9 cellular contexts compared by ENCODE assay signal in genomic region chr6:127690092-127690491, GRCh38.
DNase-seq lines count a peak whose midpoint lies in the region; ATAC-seq and TF ChIP-seq lines count a peak whose summit lies in the region.
"Had no signal": no experiment of that assay in that cellular context is flagged by ENCODE, and none has a peak within 500 bp of the region (broad histone marks: within the 10 kb centered on the region; RNA-seq: fewer than 3 reads in every experiment).

No MANE protein-coding gene starts in this region.

- H3K27ac Mint-ChIP-seq in MCF 10A (ENCODE audit: low read depth, unreplicated experiment) = no peak overlapping the region
- no peak overlapping the region for H3K27ac Mint-ChIP-seq in activated CD4-positive, alpha-beta T cell treated with anti-CD3 and anti-CD28 coated beads, Interleukin-2, amount 10 ng/mL, durations not matched to agents 7 days and 5 days
- H3K27ac Mint-ChIP-seq: activated CD4-positive, alpha-beta T cell treated with anti-CD3 and anti-CD28 coated beads, Interleukin-2, amount 10 ng/mL, durations not matched to agents 24 days and 14 days had no signal

- H3K27me3 ChIP-seq in breast epithelium (no peaks in the 10 kb centered on the region), OCI-LY3 (ENCODE audit: low read depth, low read length) (no peaks in the 10 kb centered on the region)

- TF ChIP-seq POLR2A in breast epithelium (IDR thresholded peaks at IDR 0.05) = no peak

- no peak for ATAC-seq in GM18498 (IDR thresholded peaks at IDR 0.05; ENCODE audit: unreplicated experiment)
- ATAC-seq in GM18520 (IDR thresholded peaks at IDR 0.05; ENCODE audit: unreplicated experiment) = no peak

- no peaks in the 10 kb centered on the region for H4K20me1 ChIP-seq in OCI-LY3 (ENCODE audit: insufficient read depth, low read length)

- no peak overlapping the region for H3K27ac ChIP-seq in breast epithelium
- no peak overlapping the region for H3K27ac ChIP-seq in OCI-LY3 (ENCODE audit: low read length)

- no peaks in the 10 kb centered on the region for H3K4me1 ChIP-seq in breast epithelium
- H3K4me1 ChIP-seq in OCI-LY3 (ENCODE audit: low read length) = no peaks in the 10 kb centered on the region

- H3K79me2 ChIP-seq in OCI-LY3 (ENCODE audit: low read length) = no peaks in the 10 kb centered on the region

- no peaks in the 10 kb centered on the region for H3K9me3 ChIP-seq in breast epithelium
- no peaks in the 10 kb centered on the region for H3K9me3 ChIP-seq in OCI-LY3 (ENCODE audit: insufficient read depth, low read length)

- POLR2A ChIA-PET in MCF 10A (lab: Yijun Ruan, JAX) = interaction anchor here (1.2 to 1.5 kb wide), 2 partner anchors 29 to 77 kb away, joined by 4 to 5 read pairs; no protein-coding TSS in a partner anchor
- POLR2A ChIA-PET in activated CD4-positive, alpha-beta T cell treated with anti-CD3 and anti-CD28 coated beads, Interleukin-2, amount 10 ng/mL, durations not matched to agents 7 days and 5 days (lab: Charles Lee) = interaction anchor here (0.6 kb wide), 1 partner anchor 154 kb away, joined by 3 read pairs; no protein-coding TSS in a partner anchor

- peak; percentile 51 for TF ChIP-seq CTCF in MCF 10A (IDR thresholded peaks at IDR 0.05; ENCODE audit: unreplicated experiment)
- no peak for TF ChIP-seq CTCF in breast epithelium (IDR thresholded peaks at IDR 0.05)
- TF ChIP-seq CTCF in OCI-LY3 (IDR thresholded peaks at IDR 0.05; ENCODE audit: low read depth, low read length) = peak; percentile 54
- TF ChIP-seq CTCF in fibroblast of the aortic adventitia (IDR thresholded peaks at IDR 0.05; ENCODE audit: insufficient read depth, low read length) = peak; percentile 70

- no peaks in the 10 kb centered on the region for H3K36me3 Mint-ChIP-seq in MCF 10A (ENCODE audit: insufficient read depth, unreplicated experiment)
- peaks cover 53% of the 10 kb centered on the region for H3K36me3 Mint-ChIP-seq in activated CD4-positive, alpha-beta T cell treated with anti-CD3 and anti-CD28 coated beads, Interleukin-2, amount 10 ng/mL, durations not matched to agents 7 days and 5 days (ENCODE audit: low read depth)

- intact Hi-C loops in MCF 10A (cut with micrococcal nuclease) (loop anchor here (1.0 kb wide), 2 partner anchors 84 to 136 kb away; no protein-coding TSS in a partner anchor), breast epithelium (cut with DNase I; ENCODE audit: low total_unique reads) (no loop called here)

- H2AFZ ChIP-seq in OCI-LY3 (ENCODE audit: low read depth, low read length) = no peak overlapping the region

- no peaks in the 10 kb centered on the region for H3K9me3 Mint-ChIP-seq in MCF 10A (ENCODE audit: unreplicated experiment)
- H3K9me3 Mint-ChIP-seq in activated CD4-positive, alpha-beta T cell treated with anti-CD3 and anti-CD28 coated beads, Interleukin-2, amount 10 ng/mL, durations not matched to agents 7 days and 5 days = peaks cover 9% of the 10 kb centered on the region

- H3K4me3 ChIP-seq in breast epithelium = no peak overlapping the region
- no peak overlapping the region for H3K4me3 ChIP-seq in OCI-LY3 (ENCODE audit: low read length)
- no peak overlapping the region for H3K4me3 ChIP-seq in fibroblast of the aortic adventitia (ENCODE audit: low read depth, low read length)

- no peak overlapping the region for H3K9ac ChIP-seq in OCI-LY3 (ENCODE audit: low read length)

- BruUV-seq in MCF 10A (replicated peaks; lab: Mats Ljungman, UMichigan) = no TSS peak

- H3K27me3 Mint-ChIP-seq in MCF 10A (ENCODE audit: insufficient read depth, unreplicated experiment) = peaks cover 59% of the 10 kb centered on the region
- no peaks in the 10 kb centered on the region for H3K27me3 Mint-ChIP-seq in activated CD4-positive, alpha-beta T cell treated with anti-CD3 and anti-CD28 coated beads, Interleukin-2, amount 10 ng/mL, durations not matched to agents 7 days and 5 days
- H3K27me3 Mint-ChIP-seq: activated CD4-positive, alpha-beta T cell treated with anti-CD3 and anti-CD28 coated beads, Interleukin-2, amount 10 ng/mL, durations not matched to agents 24 days and 14 days had no signal

- no peaks in the 10 kb centered on the region for H3K4me1 Mint-ChIP-seq in MCF 10A (ENCODE audit: insufficient read depth, unreplicated experiment)
- no peaks in the 10 kb centered on the region for H3K4me1 Mint-ChIP-seq in activated CD4-positive, alpha-beta T cell treated with anti-CD3 and anti-CD28 coated beads, Interleukin-2, amount 10 ng/mL, durations not matched to agents 7 days and 5 days
- H3K4me1 Mint-ChIP-seq: activated CD4-positive, alpha-beta T cell treated with anti-CD3 and anti-CD28 coated beads, Interleukin-2, amount 10 ng/mL, durations not matched to agents 24 days and 14 days had no signal

- H3K36me3 ChIP-seq in breast epithelium (no peaks in the 10 kb centered on the region), OCI-LY3 (replicated peaks; ENCODE audit: low read depth, low read length) (no peaks in the 10 kb centered on the region)

- DNase-seq in MCF 10A (ENCODE audit: unreplicated experiment) = peak; percentile 32
- no peak for DNase-seq in breast epithelium (ENCODE audit: low spot score in 2 of 2)
- DNase-seq in fibroblast of the aortic adventitia (ENCODE audit: low read depth) = peak; percentile 55
- DNase-seq in superior temporal gyrus (ENCODE audit: extremely low spot score) = peak; percentile 54
- no peak for DNase-seq in activated CD4-positive, alpha-beta T cell treated with anti-CD3 and anti-CD28 coated beads, Interleukin-2, amount 10 ng/mL, durations not matched to agents 7 days and 5 days
- DNase-seq: activated CD4-positive, alpha-beta T cell treated with anti-CD3 and anti-CD28 coated beads, Interleukin-2, amount 10 ng/mL, durations not matched to agents 24 days and 14 days had no signal

- H3K4me3 Mint-ChIP-seq in MCF 10A (ENCODE audit: unreplicated experiment) = no peak overlapping the region
- H3K4me3 Mint-ChIP-seq in activated CD4-positive, alpha-beta T cell treated with anti-CD3 and anti-CD28 coated beads, Interleukin-2, amount 10 ng/mL, durations not matched to agents 7 days and 5 days = no peak overlapping the region
- H3K4me3 Mint-ChIP-seq: activated CD4-positive, alpha-beta T cell treated with anti-CD3 and anti-CD28 coated beads, Interleukin-2, amount 10 ng/mL, durations not matched to agents 24 days and 14 days had no signal

- H3K4me2 ChIP-seq in OCI-LY3 (ENCODE audit: low read length) = no peak overlapping the region

- CTCF ChIA-PET in MCF 10A (lab: Yijun Ruan, JAX) = interaction anchor here (0.6 to 3.2 kb wide), 18 partner anchors 9 to 1413 kb away, joined by 3 to 17 read pairs (median 4); partner anchors contain the start of gene KIAA0408
- CTCF ChIA-PET in activated CD4-positive, alpha-beta T cell treated with anti-CD3 and anti-CD28 coated beads, Interleukin-2, amount 10 ng/mL, durations not matched to agents 7 days and 5 days (lab: Charles Lee) = no interaction called here

Comparison
In these comparisons a context has a peak if more than half of its experiments do, and no peak if none do; other contexts are left out.
1. DNase-seq: peak in MCF 10A (single experiment), fibroblast of the aortic adventitia (single experiment) and superior temporal gyrus (single experiment); none in breast epithelium (0 of 2) and activated CD4-positive, alpha-beta T cell treated with anti-CD3 and anti-CD28 coated beads, Interleukin-2, amount 10 ng/mL, durations not matched to agents 7 days and 5 days (single experiment).
2. CTCF ChIP-seq: peak in MCF 10A (single experiment), OCI-LY3 (single experiment) and fibroblast of the aortic adventitia (single experiment); none in breast epithelium (0 of 3).